ENCODE assay signal across 9 cellular contexts in the genomic region with DNA sequence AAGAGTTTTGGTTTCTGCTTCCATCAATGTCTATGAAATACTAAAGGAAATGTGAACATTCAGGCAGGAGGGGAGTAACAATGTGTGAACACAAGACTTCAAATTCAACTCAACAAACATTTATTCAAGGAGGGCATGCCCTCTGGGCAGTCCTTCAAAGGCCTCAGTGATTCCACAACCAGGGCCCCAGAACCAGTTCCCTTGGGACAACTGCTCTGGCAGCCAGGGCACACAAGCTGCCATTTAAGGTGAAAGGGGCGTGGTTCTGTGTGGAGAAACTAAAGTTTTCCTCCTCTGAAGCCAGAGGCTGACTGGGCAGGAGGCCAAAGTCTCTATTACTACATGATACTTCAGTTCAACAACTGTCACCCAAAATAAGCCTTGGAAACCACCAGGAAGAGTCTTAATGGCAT. TPM values are rescaled to one million over a fixed set of nuclear protein-coding genes. Genes with fewer than 3 reads are reported as not detected.
A peak's percentile ranks its signal among the peaks of the same experiment; 100 is the strongest.
DNase-seq lines count a peak whose midpoint lies in the region; ATAC-seq and TF ChIP-seq lines count a peak whose summit lies in the region.
"Had no signal": no experiment of that assay in that cellular context is flagged by ENCODE, and none has a peak within 500 bp of the region (broad histone marks: within the 10 kb centered on the region; RNA-seq: fewer than 3 reads in every experiment).

No MANE protein-coding gene starts in this region.

- peaks cover 20% of the 10 kb centered on the region for H3K4me1 ChIP-seq in skeletal muscle satellite cell (ENCODE audit: control insufficient read depth, insufficient read depth, low read length)

- TF ChIP-seq CTCF in fibroblast of the aortic adventitia (IDR thresholded peaks at IDR 0.05; ENCODE audit: insufficient read depth, low read length), result no peak

- peak; percentile 49 for DNase-seq in EL
- DNase-seq in NCI-H524 (lab: John Stamatoyannopoulos, UW), result peak; percentile 52 to 73
- peak; percentile 91 for DNase-seq in fibroblast of the aortic adventitia (ENCODE audit: low read depth)
- no peak for DNase-seq in NCI-H146 (lab: John Stamatoyannopoulos, UW)
- DNase-seq in foreskin melanocyte, result no peak
- DNase-seq: stimulated activated naive CD4-positive, alpha-beta T cell had no signal

- peaks cover 26% of the 10 kb centered on the region for H3K36me3 ChIP-seq in skeletal muscle satellite cell (ENCODE audit: insufficient read depth, low read length)

- no peak overlapping the region for H3K4me3 ChIP-seq in fibroblast of the aortic adventitia (ENCODE audit: low read depth, low read length)
- H3K4me3 ChIP-seq in skeletal muscle satellite cell (ENCODE audit: low read length), result no peak overlapping the region

- no peak for ATAC-seq in GM18873 (IDR thresholded peaks at IDR 0.05; ENCODE audit: low FRiP score, unreplicated experiment)
- no peak for ATAC-seq in HG02759 (IDR thresholded peaks at IDR 0.05; ENCODE audit: unreplicated experiment)

- no peaks in the 10 kb centered on the region for H3K9me3 ChIP-seq in skeletal muscle satellite cell (replicated peaks; ENCODE audit: low read length)

- peak overlapping the region; percentile 1 for H3K4me2 ChIP-seq in skeletal muscle satellite cell (ENCODE audit: low read length)

- no peaks in the 10 kb centered on the region for H3K27me3 ChIP-seq in skeletal muscle satellite cell (ENCODE audit: control insufficient read depth, insufficient read depth, low read length)

- H3K9ac ChIP-seq in skeletal muscle satellite cell (ENCODE audit: low read depth, low read length), result no peak overlapping the region

RNA-seq across cellular contexts. Expression of gene RBM18, which starts 3.2 kb away (rescaled TPM):
- total RNA-seq in fibroblast of the aortic adventitia (ENCODE audit: low replicate concordance), result 4.3 and 13.0 TPM in 2 replicates
- total RNA-seq in skeletal muscle satellite cell (2012; rRNA removed), result 6.6 and 9.4 TPM in 2 replicates

RNA-seq across cellular contexts. Expression of gene MRRF, which starts 3.2 kb away (rescaled TPM):
- 40.0 and 43.2 TPM in 2 replicates for total RNA-seq in fibroblast of the aortic adventitia (ENCODE audit: low replicate concordance)
- 48.7 and 50.0 TPM in 2 replicates for total RNA-seq in skeletal muscle satellite cell (2012; rRNA removed)

RNA-seq across cellular contexts. Expression of gene LHX6, which starts 32.7 kb away (rescaled TPM):
- not detected in 2 replicates for total RNA-seq in fibroblast of the aortic adventitia (ENCODE audit: low replicate concordance)
- total RNA-seq in skeletal muscle satellite cell (2012; rRNA removed), result not detected in 2 replicates

Comparison
In these comparisons a context has a peak if more than half of its experiments do, and no peak if none do; other contexts are left out.
1. DNase-seq: peak in EL (single experiment), NCI-H524 (2 of 2) and fibroblast of the aortic adventitia (single experiment); none in NCI-H146 (single experiment) and foreskin melanocyte (single experiment).